ENCODE assay signal across 2 cellular contexts in genomic region chr14:61308701-61309100, GRCh38. TPM values are rescaled to one million over a fixed set of nuclear protein-coding genes. Genes with fewer than 3 reads are reported as not detected.
"Had no signal": no experiment of that assay in that cellular context is flagged by ENCODE, and none has a peak within 500 bp of the region (broad histone marks: within the 10 kb centered on the region; RNA-seq: fewer than 3 reads in every experiment).

No MANE protein-coding gene starts in this region.

RNA-seq across cellular contexts. Expression of gene TMEM30B, which starts 27.6 kb away (rescaled TPM):
- total RNA-seq: NCI-H460, RPMI7951 had no signal
